Comparison of ENCODE assay signal across 6 cellular contexts in the genomic region with DNA sequence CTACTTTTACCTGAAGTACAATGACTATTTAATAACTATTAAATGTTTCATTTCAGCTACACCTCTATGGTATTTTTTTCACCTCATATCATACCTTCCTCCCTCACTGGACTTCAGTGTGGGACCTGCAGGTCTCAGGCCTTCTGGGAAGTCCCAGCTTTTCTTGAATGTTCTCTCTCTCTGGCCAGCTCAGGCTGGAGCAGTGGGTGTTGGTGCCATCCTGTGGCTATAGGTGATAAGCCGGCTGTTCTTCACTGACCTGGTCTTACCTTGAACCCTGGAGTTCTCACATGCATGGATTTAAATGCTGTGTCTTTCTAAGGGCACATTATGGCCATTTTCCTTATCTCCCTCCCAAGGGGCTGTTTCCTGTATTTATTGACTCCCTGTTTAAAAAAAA. TPM values are rescaled to one million over a fixed set of nuclear protein-coding genes. Genes with fewer than 3 reads are reported as not detected.
DNase-seq lines count a peak whose midpoint lies in the region; ATAC-seq, FAIRE-seq and TF ChIP-seq lines count a peak whose summit lies in the region.
"Not testable (repeated sequence)": the region's sequence is repeated elsewhere in the genome, so short reads cannot be mapped to it uniquely, and the experiment has no call there.

No MANE protein-coding gene starts in this region.

- H3K4me3 ChIP-seq in GM23338; OCI-LY7 (ENCODE audit: low read depth, low read length, poor library complexity, severe bottlenecking): not testable (repeated sequence)

- H3K36me3 Mint-ChIP-seq in GM23338 (ENCODE audit: low read depth) = peaks cover 37% of the 10 kb centered on the region
- H3K36me3 Mint-ChIP-seq in activated CD4-positive, alpha-beta T cell treated with anti-CD3 and anti-CD28 coated beads, Interleukin-2, amount 10 ng/mL, durations not matched to agents 24 days and 14 days (ENCODE audit: low read depth) = not testable (repeated sequence)
- H3K36me3 Mint-ChIP-seq in memory B cell = peaks cover 13% of the 10 kb centered on the region

- not testable (repeated sequence) for H3K4me2 ChIP-seq in GM23338; OCI-LY7 (ENCODE audit: low read length)

- TF ChIP-seq CTCF in GM23338 (conservative IDR thresholded peaks at IDR 0.05; ENCODE audit: low read depth in 2 of 2) = not testable (repeated sequence)
- TF ChIP-seq CTCF in OCI-LY7 (conservative IDR thresholded peaks at IDR 0.05; ENCODE audit: low read length) = peak; percentile 24; the same call in 1 of the 2 replicates

- H4K20me1 ChIP-seq in GM23338 (replicated peaks; ENCODE audit: insufficient read depth); OCI-LY7 (ENCODE audit: insufficient read depth, low read length): not testable (repeated sequence)

- not testable (repeated sequence) for H2AFZ ChIP-seq in GM23338; OCI-LY7 (ENCODE audit: low read length)

- not testable (repeated sequence) for H3K79me2 ChIP-seq in GM23338 (replicated peaks; ENCODE audit: insufficient read depth); OCI-LY7 (ENCODE audit: insufficient read depth, low read depth, low read length)

- CTCF ChIA-PET in OCI-LY7 (lab: Charles Lee; ENCODE audit: unreplicated experiment) = not testable (repeated sequence)

- POLR2A ChIA-PET in OCI-LY7 (lab: Charles Lee) = not testable (repeated sequence)

- not testable (repeated sequence) for H3K4me3 Mint-ChIP-seq in GM23338; activated CD4-positive, alpha-beta T cell treated with anti-CD3 and anti-CD28 coated beads, Interleukin-2, amount 10 ng/mL, durations not matched to agents 24 days and 14 days; memory B cell

- H3K4me1 ChIP-seq in GM23338 (ENCODE audit: insufficient read depth); OCI-LY7 (ENCODE audit: insufficient read depth, low read length, poor library complexity, severe bottlenecking): not testable (repeated sequence)

- peak; percentile 49 for FAIRE-seq in islet of Langerhans (lab: Jason Lieb, UNC)

- H3K27ac ChIP-seq in GM23338 (ENCODE audit: low read depth); OCI-LY7 (ENCODE audit: low read depth, low read length, poor library complexity, severe bottlenecking): not testable (repeated sequence)

- H3K27ac Mint-ChIP-seq in GM23338; activated CD4-positive, alpha-beta T cell treated with anti-CD3 and anti-CD28 coated beads, Interleukin-2, amount 10 ng/mL, durations not matched to agents 24 days and 14 days; memory B cell: not testable (repeated sequence)

- not testable (repeated sequence) for BruUV-seq in OCI-LY7 (replicated peaks; lab: Mats Ljungman, UMichigan)

- not testable (repeated sequence) for H3K27me3 ChIP-seq in GM23338 (ENCODE audit: insufficient read depth)

- not testable (repeated sequence) for H3K9me2 ChIP-seq in GM23338 (ENCODE audit: insufficient read depth); OCI-LY7 (ENCODE audit: insufficient read depth, low read length)

- not testable (repeated sequence) for H3F3A ChIP-seq in GM23338 (replicated peaks; ENCODE audit: low read depth)

- not testable (repeated sequence) for DNase-seq in GM23338 (ENCODE audit: low spot score); OCI-LY7 (ENCODE audit: low spot score); Right ventricle myocardium superior; memory B cell (ENCODE audit: low spot score in 2 of 2)
- peak; percentile 6 for DNase-seq in activated CD4-positive, alpha-beta T cell treated with anti-CD3 and anti-CD28 coated beads, Interleukin-2, amount 10 ng/mL, durations not matched to agents 24 days and 14 days

- intact Hi-C loops in OCI-LY7 (cut with micrococcal nuclease; ENCODE audit: unreplicated experiment); activated CD4-positive, alpha-beta T cell treated with anti-CD3 and anti-CD28 coated beads, Interleukin-2, amount 10 ng/mL, durations not matched to agents 24 days and 14 days (cut with micrococcal nuclease); Right ventricle myocardium superior (cut with DNase I): not testable (repeated sequence)

- not testable (repeated sequence) for H3K9me3 ChIP-seq in OCI-LY7 (ENCODE audit: low read length)

- H3K36me3 ChIP-seq in GM23338 (ENCODE audit: insufficient read depth); OCI-LY7 (ENCODE audit: insufficient read depth, low read length): not testable (repeated sequence)

- peaks cover 50% of the 10 kb centered on the region for H3K9me3 Mint-ChIP-seq in GM23338
- not testable (repeated sequence) for H3K9me3 Mint-ChIP-seq in activated CD4-positive, alpha-beta T cell treated with anti-CD3 and anti-CD28 coated beads, Interleukin-2, amount 10 ng/mL, durations not matched to agents 24 days and 14 days; memory B cell

- H3K4me1 Mint-ChIP-seq in GM23338; activated CD4-positive, alpha-beta T cell treated with anti-CD3 and anti-CD28 coated beads, Interleukin-2, amount 10 ng/mL, durations not matched to agents 24 days and 14 days; memory B cell: not testable (repeated sequence)

- H3K27me3 Mint-ChIP-seq in GM23338 (ENCODE audit: insufficient read depth, low read depth, poor library complexity); activated CD4-positive, alpha-beta T cell treated with anti-CD3 and anti-CD28 coated beads, Interleukin-2, amount 10 ng/mL, durations not matched to agents 24 days and 14 days; memory B cell: not testable (repeated sequence)

- ATAC-seq in GM23338 = peak; percentile 61
- peak; percentile 59 for ATAC-seq in Right ventricle myocardium superior (ENCODE audit: poor library complexity)
- ATAC-seq in memory B cell (ENCODE audit: low read depth) = peak; percentile 49

RNA-seq across cellular contexts. Expression of a gene that starts 45.0 kb away (rescaled TPM):
- total RNA-seq in GM23338 (2014; rRNA removed; shearing (Covaris generic)) = 4.7 and 6.7 TPM in 2 replicates
- polyA plus RNA-seq in GM23338 (2016; fragmentation: Nextera tagmentation; extraction: Ambion mirVana) = 1.5 and 3.1 TPM in 2 replicates
- 10.6 and 11.4 TPM in 2 replicates for total RNA-seq in OCI-LY7 (2014; rRNA removed; shearing (Covaris generic))
- 16.3 and 17.2 TPM in 2 replicates for total RNA-seq in OCI-LY7 (2022)
- total RNA-seq in activated CD4-positive, alpha-beta T cell treated with anti-CD3 and anti-CD28 coated beads, Interleukin-2, amount 10 ng/mL, durations not matched to agents 24 days and 14 days = 6.4 and 8.6 TPM in 2 replicates
- 9.9 TPM for total RNA-seq in Right ventricle myocardium superior

RNA-seq across cellular contexts. Expression of a gene that starts 52.7 kb away (rescaled TPM):
- total RNA-seq in GM23338 (2014; rRNA removed; shearing (Covaris generic)) = 10.3 and 11.7 TPM in 2 replicates
- polyA plus RNA-seq in GM23338 (2016; fragmentation: Nextera tagmentation; extraction: Ambion mirVana) = 3.6 and 4.0 TPM in 2 replicates
- 17.4 and 17.8 TPM in 2 replicates for total RNA-seq in OCI-LY7 (2014; rRNA removed; shearing (Covaris generic))
- 20.9 and 22.7 TPM in 2 replicates for total RNA-seq in OCI-LY7 (2022)
- 2.4 and 4.4 TPM in 2 replicates for total RNA-seq in activated CD4-positive, alpha-beta T cell treated with anti-CD3 and anti-CD28 coated beads, Interleukin-2, amount 10 ng/mL, durations not matched to agents 24 days and 14 days
- total RNA-seq in Right ventricle myocardium superior = 10.2 TPM
